8 cellular contexts compared by ENCODE assay signal in genomic region chr19:38949580-38950367, GRCh38. TPM values are rescaled to one million over a fixed set of nuclear protein-coding genes. Genes with fewer than 3 reads are reported as not detected.
DNase-seq lines count a peak whose midpoint lies in the region; ATAC-seq, FAIRE-seq and TF ChIP-seq lines count a peak whose summit lies in the region.

No MANE protein-coding gene starts in this region.

- H3K27ac ChIP-seq in duodenal mucosa (ENCODE audit: low read depth, low read length) (no peak overlapping the region), left lung (no peak overlapping the region)

- POLR2A ChIA-PET in activated CD4-positive, alpha-beta memory T cell treated with anti-CD3 and anti-CD28 coated beads, Interleukin-2, amount 10 ng/mL, durations not matched to agents 7 days and 5 days (lab: Charles Lee), result no interaction called here

- H3K36me3 ChIP-seq in duodenal mucosa (ENCODE audit: control insufficient read depth in 1 of 2, insufficient read depth in 2 of 2, low read length in 2 of 2) (no peaks in the 10 kb centered on the region), left lung (no peaks in the 10 kb centered on the region)

- peaks cover 15% of the 10 kb centered on the region for H3K4me1 Mint-ChIP-seq in activated CD4-positive, alpha-beta memory T cell treated with anti-CD3 and anti-CD28 coated beads, Interleukin-2, amount 10 ng/mL, durations not matched to agents 7 days and 5 days

- H3K4me3 ChIP-seq in duodenal mucosa (ENCODE audit: low read depth in 1 of 2, low read length in 2 of 2) (peak overlapping the region; percentile 29 to 62), left lung (peak overlapping the region; percentile 8 to 28)

- peak overlapping the region; percentile 16 for H3K27ac Mint-ChIP-seq in activated CD4-positive, alpha-beta memory T cell treated with anti-CD3 and anti-CD28 coated beads, Interleukin-2, amount 10 ng/mL, durations not matched to agents 7 days and 5 days

- H3K27me3 Mint-ChIP-seq in activated CD4-positive, alpha-beta memory T cell treated with anti-CD3 and anti-CD28 coated beads, Interleukin-2, amount 10 ng/mL, durations not matched to agents 7 days and 5 days, result peaks cover 27% of the 10 kb centered on the region

- H3K27me3 ChIP-seq in duodenal mucosa (ENCODE audit: control insufficient read depth in 1 of 2, insufficient read depth in 2 of 2, low read length in 2 of 2), result no peaks in the 10 kb centered on the region
- peaks cover 0 to 20% of the 10 kb centered on the region in 2 donors for H3K27me3 ChIP-seq in left lung

- no peak for FAIRE-seq in H54 (lab: Jason Lieb, UNC)

- peak; percentile 93 for DNase-seq in DMS 273 (lab: John Stamatoyannopoulos, UW; ENCODE audit: unreplicated experiment)
- DNase-seq in NCI-H146 (lab: John Stamatoyannopoulos, UW), result peak; percentile 96
- peak; percentile 80 for DNase-seq in activated CD4-positive, alpha-beta memory T cell treated with anti-CD3 and anti-CD28 coated beads, Interleukin-2, amount 10 ng/mL, durations not matched to agents 7 days and 5 days
- DNase-seq in left lung, result peak; percentile 87 to 92
- DNase-seq in stimulated activated CD4-positive, alpha-beta T cell treated with anti-CD3 and anti-CD28 coated beads, Interleukin-1b, Interleukin-23, amount 100 ng/mL, for 48 hours, result peak; percentile 91
- DNase-seq in H54 (ENCODE audit: insufficient read length, low spot score), result no peak

- H3K9me3 ChIP-seq in duodenal mucosa (ENCODE audit: control insufficient read depth in 1 of 2, low read length in 2 of 2) (no peaks in the 10 kb centered on the region), left lung (no peaks in the 10 kb centered on the region)

- TF ChIP-seq POLR2A in H54 (IDR thresholded peaks at IDR 0.05; ENCODE audit: low read depth, low read length), result no peak

- no peaks in the 10 kb centered on the region for H3K9me3 Mint-ChIP-seq in activated CD4-positive, alpha-beta memory T cell treated with anti-CD3 and anti-CD28 coated beads, Interleukin-2, amount 10 ng/mL, durations not matched to agents 7 days and 5 days

- TF ChIP-seq CTCF in left lung (IDR thresholded peaks at IDR 0.05), result no peak

- H3K36me3 Mint-ChIP-seq in activated CD4-positive, alpha-beta memory T cell treated with anti-CD3 and anti-CD28 coated beads, Interleukin-2, amount 10 ng/mL, durations not matched to agents 7 days and 5 days (ENCODE audit: low read depth), result no peaks in the 10 kb centered on the region

- peak overlapping the region; percentile 24 for H3K4me3 Mint-ChIP-seq in activated CD4-positive, alpha-beta memory T cell treated with anti-CD3 and anti-CD28 coated beads, Interleukin-2, amount 10 ng/mL, durations not matched to agents 7 days and 5 days

- intact Hi-C loops in left lung (cut with DNase I), result no loop called here

- H3K9ac ChIP-seq in duodenal mucosa (ENCODE audit: low read depth in 1 of 2, low read length in 2 of 2), result no peak overlapping the region

- CTCF ChIA-PET in activated CD4-positive, alpha-beta memory T cell treated with anti-CD3 and anti-CD28 coated beads, Interleukin-2, amount 10 ng/mL, durations not matched to agents 7 days and 5 days (lab: Charles Lee), result interaction anchor here (0.6 to 1.3 kb wide), 2 partner anchors 19 to 643 kb away, joined by 3 to 8 read pairs; partner anchors contain the start of genes MRPS12 and SARS2

- peaks cover 7 to 11% of the 10 kb centered on the region in 2 donors for H3K4me1 ChIP-seq in duodenal mucosa (ENCODE audit: control insufficient read depth in 1 of 2, insufficient read depth in 2 of 2, low read length in 2 of 2)
- H3K4me1 ChIP-seq in left lung, result peaks cover 6 to 13% of the 10 kb centered on the region in 2 donors

- ATAC-seq in left lung, result peak; percentile 96
- ATAC-seq in HG02840 (IDR thresholded peaks at IDR 0.05; ENCODE audit: low FRiP score, unreplicated experiment), result no peak

RNA-seq across cellular contexts. Expression of gene MRPS12, which starts 19.0 kb away (rescaled TPM):
- 10 to 100 TPM; 44.6 to 48.5 TPM for total RNA-seq in activated CD4-positive, alpha-beta memory T cell treated with anti-CD3 and anti-CD28 coated beads, Interleukin-2, amount 10 ng/mL, durations not matched to agents 7 days and 5 days
- total RNA-seq in left lung, result 10 to 100 TPM; 26.6 to 39.8 TPM

RNA-seq across cellular contexts. Expression of gene SARS2, which starts 19.2 kb away (rescaled TPM):
- 10 to 100 TPM; 28.4 to 32.7 TPM for total RNA-seq in activated CD4-positive, alpha-beta memory T cell treated with anti-CD3 and anti-CD28 coated beads, Interleukin-2, amount 10 ng/mL, durations not matched to agents 7 days and 5 days
- total RNA-seq in left lung, result 10 to 100 TPM; 15.4 to 24.3 TPM

RNA-seq across cellular contexts. Expression of gene FBXO17, which starts 25.8 kb away (rescaled TPM):
- total RNA-seq in activated CD4-positive, alpha-beta memory T cell treated with anti-CD3 and anti-CD28 coated beads, Interleukin-2, amount 10 ng/mL, durations not matched to agents 7 days and 5 days, result under 1 TPM in 1 of 2 experiments, not detected in 1; 0.20 TPM
- 10 to 100 TPM in 1 of 2 donors, 1 to 10 TPM in 1; 7.1 to 10.4 TPM for total RNA-seq in left lung

RNA-seq across cellular contexts. Expression of gene CCER2, which starts 37.8 kb away (rescaled TPM):
- total RNA-seq in activated CD4-positive, alpha-beta memory T cell treated with anti-CD3 and anti-CD28 coated beads, Interleukin-2, amount 10 ng/mL, durations not matched to agents 7 days and 5 days, result under 1 TPM; 0.80 to 0.83 TPM
- not detected for total RNA-seq in left lung

RNA-seq across cellular contexts. Expression of gene NFKBIB, which starts 50.0 kb away (rescaled TPM):
- 10 to 100 TPM; 40.2 to 40.8 TPM for total RNA-seq in activated CD4-positive, alpha-beta memory T cell treated with anti-CD3 and anti-CD28 coated beads, Interleukin-2, amount 10 ng/mL, durations not matched to agents 7 days and 5 days
- 10 to 100 TPM; 19.7 to 34.2 TPM for total RNA-seq in left lung

Comparison
In these comparisons a context has a peak if more than half of its experiments do, and no peak if none do; other contexts are left out.
1. RNA of gene FBXO17, which starts 25.8 kb away (total RNA-seq): 7.1 to 10.4 TPM in left lung; 0.20 TPM in activated CD4-positive, alpha-beta memory T cell treated with anti-CD3 and anti-CD28 coated beads, Interleukin-2, amount 10 ng/mL, durations not matched to agents 7 days and 5 days; every median in the first group is over 4 times any median in the second.